11 cellular contexts compared by ENCODE assay signal in genomic region chr13:20219585-20219984, GRCh38. TPM values are rescaled to one million over a fixed set of nuclear protein-coding genes. Genes with fewer than 3 reads are reported as not detected.
DNase-seq lines count a peak whose midpoint lies in the region; ATAC-seq, FAIRE-seq and TF ChIP-seq lines count a peak whose summit lies in the region.
"Had no signal": no experiment of that assay in that cellular context is flagged by ENCODE, and none has a peak within 500 bp of the region (broad histone marks: within the 10 kb centered on the region; RNA-seq: fewer than 3 reads in every experiment).

No MANE protein-coding gene starts in this region.

- peak overlapping the region; percentile 14 for H2AFZ ChIP-seq in keratinocyte (ENCODE audit: control insufficient read depth, low read length)

- no peaks in the 10 kb centered on the region for H3K79me2 ChIP-seq in keratinocyte (ENCODE audit: control insufficient read depth, insufficient read depth, low read length)

- H3K27me3 ChIP-seq in keratinocyte (ENCODE audit: control insufficient read depth, extremely low read depth, insufficient read depth, low read length) = no peaks in the 10 kb centered on the region
- H3K27me3 ChIP-seq: colonic mucosa had no signal

- FAIRE-seq in keratinocyte (lab: Jason Lieb, UNC) (no peak), HTR-8/SVneo (lab: Jason Lieb, UNC) (no peak)
- FAIRE-seq: A549, HepG2 had no signal

- no peak overlapping the region for H3K4me2 ChIP-seq in keratinocyte (ENCODE audit: control insufficient read depth, extremely low read depth, insufficient read depth, low read depth, low read length)
- H3K4me2 ChIP-seq: A549 had no signal

- no peak overlapping the region for H3K9ac ChIP-seq in keratinocyte (ENCODE audit: control insufficient read depth, extremely low read depth, insufficient read depth, low read length)

- no peaks in the 10 kb centered on the region for H3K9me1 ChIP-seq in keratinocyte (ENCODE audit: control insufficient read depth, extremely low read depth, insufficient read depth, low read length)

- no peaks in the 10 kb centered on the region for H3K9me3 ChIP-seq in keratinocyte (ENCODE audit: control insufficient read depth, low read depth, low read length)
- H3K9me3 ChIP-seq: A549, colonic mucosa had no signal

- dilution Hi-C loops in keratinocyte (cut with MboI; ENCODE audit: extremely low pct_ligation_motif_present, low sequenced_read_pairs) = no loop called here

- TF ChIP-seq CTCF in keratinocyte (optimal IDR thresholded peaks at IDR 0.05 in 1 of 3, IDR thresholded peaks at IDR 0.05 in 1 of 3, conservative IDR thresholded peaks at IDR 0.05 in 1 of 3; ENCODE audit: extremely low read depth in 1 of 3, insufficient read depth in 2 of 3, low read length in 3 of 3) = no peak

- H3K27ac ChIP-seq in keratinocyte (ENCODE audit: control insufficient read depth, insufficient read depth, low read length) = no peak overlapping the region
- H3K27ac ChIP-seq: A549, colonic mucosa had no signal

- no peaks in the 10 kb centered on the region for H4K20me1 ChIP-seq in keratinocyte (ENCODE audit: control insufficient read depth, extremely low read depth, insufficient read depth, low read length)

- peak; percentile 92 to 94 for ATAC-seq in activated CD4-positive, CD25-positive, alpha-beta regulatory T cell treated with anti-CD3 and anti-CD28 coated beads, Interleukin-2, amount 50 U/mL, for 24 hours
- ATAC-seq in GM21723 (IDR thresholded peaks at IDR 0.05; ENCODE audit: unreplicated experiment) (peak; percentile 99), HG03460 (IDR thresholded peaks at IDR 0.05; ENCODE audit: unreplicated experiment) (peak; percentile 94)
- ATAC-seq: A549, HepG2 had no signal

- DNase-seq in activated CD4-positive, CD25-positive, alpha-beta regulatory T cell treated with anti-CD3 and anti-CD28 coated beads, Interleukin-2, amount 50 U/mL, for 72 hours = no peak
- no peak for DNase-seq in keratinocyte (ENCODE audit: low read depth, low spot score)
- no peak for DNase-seq in HTR-8/SVneo (ENCODE audit: insufficient read length, low spot score)
- DNase-seq in mucosa of gallbladder (ENCODE audit: low spot score) = no peak
- DNase-seq in COLO829 (ENCODE audit: low spot score) = no peak
- DNase-seq: colonic mucosa had no signal

- no peak overlapping the region for H3K4me3 ChIP-seq in keratinocyte (ENCODE audit: control insufficient read depth in 2 of 3, extremely low read depth in 1 of 3, insufficient read depth in 2 of 3, low read depth in 1 of 3, low read length in 3 of 3)
- H3K4me3 ChIP-seq: A549, colonic mucosa had no signal

- H3K36me3 ChIP-seq in keratinocyte (ENCODE audit: control insufficient read depth in 2 of 2, extremely low read depth in 1 of 2, insufficient read depth in 2 of 2, low read length in 2 of 2) = no peaks in the 10 kb centered on the region
- H3K36me3 ChIP-seq: colonic mucosa had no signal

- H3K4me1 ChIP-seq in keratinocyte (ENCODE audit: control insufficient read depth, extremely low read depth, insufficient read depth, low read length) = no peaks in the 10 kb centered on the region
- H3K4me1 ChIP-seq: A549, colonic mucosa had no signal

RNA-seq across cellular contexts. Expression of gene GJB6, which starts 12.5 kb away (rescaled TPM):
- 6.1 to 13.6 TPM (median 11.2 TPM) in 3 replicates for polyA plus RNA-seq in keratinocyte
- 68.8 TPM for polyA plus RNA-seq in keratinocyte (2011; ENCODE audit: low read depth)
- 4.8 and 6.3 TPM in 2 replicates for polyA plus RNA-seq in keratinocyte (2011; cell fraction: cytosol; rRNA removed)
- 13.8 and 16.2 TPM in 2 replicates for polyA plus RNA-seq in keratinocyte (2011; cell fraction: nucleus; rRNA removed)
- polyA plus RNA-seq in keratinocyte (2012; ENCODE audit: low replicate concordance) = 6.8 and 102 TPM in 2 replicates
- polyA minus RNA-seq in keratinocyte = 2.7 to 9.4 TPM (median 6.4 TPM) in 3 replicates
- polyA minus RNA-seq in keratinocyte (2011; cell fraction: cytosol; rRNA and poly(A)+ RNA removed) = 1.7 TPM
- 4.7 and 9.6 TPM in 2 replicates for polyA minus RNA-seq in keratinocyte (2011; cell fraction: nucleus; rRNA and poly(A)+ RNA removed)
- total RNA-seq in mucosa of gallbladder = 4.0 TPM
- total RNA-seq: colonic mucosa, HepG2 had no signal
- polyA plus RNA-seq: HepG2 had no signal

RNA-seq across cellular contexts. Expression of gene GJB2, which starts 26.8 kb away (rescaled TPM):
- 364 to 604 TPM (median 374 TPM) in 3 replicates for polyA plus RNA-seq in keratinocyte
- 198 TPM for polyA plus RNA-seq in keratinocyte (2011; ENCODE audit: low read depth)
- polyA plus RNA-seq in keratinocyte (2011; cell fraction: cytosol; rRNA removed) = 333 and 385 TPM in 2 replicates
- polyA plus RNA-seq in keratinocyte (2011; cell fraction: nucleus; rRNA removed) = 582 and 627 TPM in 2 replicates
- polyA plus RNA-seq in keratinocyte (2012; ENCODE audit: low replicate concordance) = 265 and 800 TPM in 2 replicates
- polyA minus RNA-seq in keratinocyte = 246 to 619 TPM (median 333 TPM) in 3 replicates
- 223 TPM for polyA minus RNA-seq in keratinocyte (2011; cell fraction: cytosol; rRNA and poly(A)+ RNA removed)
- polyA minus RNA-seq in keratinocyte (2011; cell fraction: nucleus; rRNA and poly(A)+ RNA removed) = 156 and 373 TPM in 2 replicates
- total RNA-seq in mucosa of gallbladder = 31.0 TPM

RNA-seq across cellular contexts. Expression of gene GJA3, which starts 58.7 kb away (rescaled TPM):
- polyA plus RNA-seq in keratinocyte = 0.07 to 0.13 TPM (median 0.09 TPM) in 3 replicates
- 0.10 TPM for polyA plus RNA-seq in keratinocyte (2011; ENCODE audit: low read depth)
- polyA plus RNA-seq in keratinocyte (2011; cell fraction: cytosol; rRNA removed) = 0.10 and 0.11 TPM in 2 replicates
- polyA plus RNA-seq in keratinocyte (2011; cell fraction: nucleus; rRNA removed) = 0.21 and 0.22 TPM in 2 replicates
- 0.13 and 0.17 TPM in 2 replicates for polyA plus RNA-seq in keratinocyte (2012; ENCODE audit: low replicate concordance)
- polyA minus RNA-seq in keratinocyte = 0.10 to 0.13 TPM in 2 of 3 replicates, not detected in the other
- polyA minus RNA-seq in keratinocyte (2011; cell fraction: cytosol; rRNA and poly(A)+ RNA removed) = not detected
- polyA minus RNA-seq in keratinocyte (2011; cell fraction: nucleus; rRNA and poly(A)+ RNA removed) = 0.21 and 0.23 TPM in 2 replicates
- total RNA-seq in mucosa of gallbladder = 1.7 TPM
